17 cellular contexts compared by ENCODE assay signal in the genomic region with DNA sequence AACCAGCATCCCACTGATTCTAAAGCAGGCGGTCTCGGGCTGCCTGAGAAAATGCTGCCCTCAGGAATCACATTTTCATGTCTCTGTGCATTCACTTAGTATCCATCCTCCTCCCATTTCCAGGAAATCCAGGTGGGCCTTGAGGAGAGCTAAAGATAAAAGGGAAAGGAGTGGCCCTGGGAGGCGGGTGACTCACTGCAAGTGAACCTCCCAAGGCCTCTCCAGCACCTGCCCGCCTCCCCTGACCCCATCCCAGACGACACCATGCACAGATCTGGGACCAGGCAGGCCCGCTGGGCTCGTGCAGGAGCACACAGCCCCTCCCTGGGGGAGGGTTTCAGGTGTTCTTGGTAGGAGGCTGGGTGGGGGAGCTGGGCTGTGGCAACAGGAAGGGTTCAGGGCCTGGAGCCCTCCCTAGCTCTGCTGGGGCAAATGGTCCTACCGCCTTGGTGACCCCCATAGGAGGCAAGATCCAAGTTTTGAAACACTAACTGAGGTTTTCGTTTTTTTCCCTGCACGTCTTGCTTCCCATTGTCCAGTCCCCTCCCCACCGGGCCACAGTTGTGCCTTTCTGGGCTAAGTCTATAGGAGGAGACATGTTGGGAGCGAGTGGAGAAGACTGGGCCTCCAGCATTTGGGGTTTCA.
"Had no signal": no experiment of that assay in that cellular context is flagged by ENCODE, and none has a peak within 500 bp of the region (broad histone marks: within the 10 kb centered on the region; RNA-seq: fewer than 3 reads in every experiment).

No MANE protein-coding gene starts in this region.

- H3K4me3 Mint-ChIP-seq: activated T-helper 1 cell treated with anti-CD3 and anti-CD28 coated beads, Interleukin-12 subunit alpha, Interleukin-12 subunit beta, Interleukin-2, Interleukin-4 antibody, amounts not matched to agents 30 ng/mL and 10 ng/mL and 1 ng/mL, durations not matched to agents 14 hours and 24 hours and 36 hours; effector memory CD8-positive, alpha-beta T cell; naive thymus-derived CD4-positive, alpha-beta T cell; stimulated activated naive B cell treated with anti-CD40 and anti-IgM and Interleukin-4, amounts not matched to agents 10 μg/mL and 1 μg/mL and 100 μg/mL, for 72 hours had no signal

- H3K27ac Mint-ChIP-seq: activated T-helper 1 cell treated with anti-CD3 and anti-CD28 coated beads, Interleukin-12 subunit alpha, Interleukin-12 subunit beta, Interleukin-2, Interleukin-4 antibody, amounts not matched to agents 30 ng/mL and 10 ng/mL and 1 ng/mL, durations not matched to agents 14 hours and 24 hours and 36 hours; effector memory CD8-positive, alpha-beta T cell; naive thymus-derived CD4-positive, alpha-beta T cell; stimulated activated naive B cell treated with anti-CD40 and anti-IgM and Interleukin-4, amounts not matched to agents 10 μg/mL and 1 μg/mL and 100 μg/mL, for 72 hours had no signal

- H3K4me3 ChIP-seq: gastrocnemius medialis, heart left ventricle, tibial nerve, vagina had no signal

- H3K9me3 ChIP-seq: gastrocnemius medialis, heart left ventricle, neutrophil, tibial nerve, vagina had no signal

- H3K27ac ChIP-seq: gastrocnemius medialis, heart left ventricle, neutrophil, tibial nerve, vagina had no signal

- H3K27me3 ChIP-seq: gastrocnemius medialis, heart left ventricle, vagina had no signal

- H3K36me3 ChIP-seq: gastrocnemius medialis, heart left ventricle, neutrophil, tibial nerve, vagina had no signal

- H3K9me3 Mint-ChIP-seq: activated T-helper 1 cell treated with anti-CD3 and anti-CD28 coated beads, Interleukin-12 subunit alpha, Interleukin-12 subunit beta, Interleukin-2, Interleukin-4 antibody, amounts not matched to agents 30 ng/mL and 10 ng/mL and 1 ng/mL, durations not matched to agents 14 hours and 24 hours and 36 hours; effector memory CD8-positive, alpha-beta T cell; naive thymus-derived CD4-positive, alpha-beta T cell; stimulated activated naive B cell treated with anti-CD40 and anti-IgM and Interleukin-4, amounts not matched to agents 10 μg/mL and 1 μg/mL and 100 μg/mL, for 72 hours had no signal

- ATAC-seq: activated CD4-positive, CD25-positive, alpha-beta regulatory T cell treated with anti-CD3 and anti-CD28 coated beads, Interleukin-2, amount 50 U/mL, for 24 hours; effector memory CD8-positive, alpha-beta T cell; gastrocnemius medialis; heart left ventricle; naive thymus-derived CD4-positive, alpha-beta T cell; stimulated activated naive B cell treated with anti-CD40 and anti-IgM and Interleukin-4, amounts not matched to agents 10 μg/mL and 1 μg/mL and 100 μg/mL, for 72 hours had no signal

- H3K27me3 Mint-ChIP-seq: effector memory CD8-positive, alpha-beta T cell; naive thymus-derived CD4-positive, alpha-beta T cell had no signal

- DNase-seq: activated CD4-positive, alpha-beta T cell treated with anti-CD3 and anti-CD28 coated beads, Interleukin-2, amount 50 U/mL, for 1 hour; activated CD8-positive, alpha-beta memory T cell treated with anti-CD3 and anti-CD28 coated beads for 24 hours; anterior cingulate cortex; dermis blood vessel endothelial cell; effector memory CD8-positive, alpha-beta T cell; gastrocnemius medialis; naive thymus-derived CD4-positive, alpha-beta T cell; stimulated activated CD4-positive, alpha-beta T cell treated with anti-CD3 and anti-CD28 coated beads, Interleukin-15, amount 100 ng/mL, for 24 hours; stimulated activated CD4-positive, alpha-beta T cell treated with anti-CD3 and anti-CD28 coated beads, Interleukin-4, amount 100 ng/mL, for 1 hour; stimulated activated naive B cell treated with anti-CD40 and anti-IgM and Interleukin-4, amounts not matched to agents 10 μg/mL and 1 μg/mL and 100 μg/mL, for 72 hours; T-helper 9 cell had no signal
